15 cellular contexts compared by ENCODE assay signal in the genomic region with DNA sequence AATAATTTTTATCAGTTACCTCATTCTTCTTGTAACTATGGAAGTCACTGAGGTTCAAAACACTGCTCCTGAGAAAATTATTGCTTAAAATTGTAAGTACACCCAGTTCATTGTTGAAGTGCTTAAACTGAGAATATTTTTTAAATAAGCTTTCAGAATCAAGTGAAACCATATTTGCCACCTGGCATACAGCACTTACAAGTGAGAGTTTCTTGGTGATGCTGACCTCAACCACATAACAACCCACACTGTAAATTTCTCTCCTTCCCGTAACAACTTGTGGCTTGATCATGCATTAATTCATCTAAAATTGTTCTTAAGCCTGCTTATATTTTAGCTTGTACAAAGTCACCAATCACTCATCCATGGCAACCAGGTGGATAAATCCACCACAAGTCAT. TPM values are rescaled to one million over a fixed set of nuclear protein-coding genes. Genes with fewer than 3 reads are reported as not detected.
DNase-seq lines count a peak whose midpoint lies in the region; ATAC-seq, FAIRE-seq and TF ChIP-seq lines count a peak whose summit lies in the region.
"Had no signal": no experiment of that assay in that cellular context is flagged by ENCODE, and none has a peak within 500 bp of the region (broad histone marks: within the 10 kb centered on the region; RNA-seq: fewer than 3 reads in every experiment).

No MANE protein-coding gene starts in this region.

- H3K9me2 ChIP-seq in SU-DHL-6 (replicated peaks; ENCODE audit: insufficient read depth, low read length): no peaks in the 10 kb centered on the region
- H3K9me2 ChIP-seq: SK-N-SH had no signal

- peak overlapping the region; percentile 33 for H3K9ac ChIP-seq in SU-DHL-6 (ENCODE audit: low read length)
- H3K9ac ChIP-seq: SK-N-SH had no signal

- no peaks in the 10 kb centered on the region for H4K20me1 ChIP-seq in SU-DHL-6 (ENCODE audit: low read depth, low read length)

- ATAC-seq in GM21360 (IDR thresholded peaks at IDR 0.05; ENCODE audit: unreplicated experiment): peak; percentile 59
- peak; percentile 56 for ATAC-seq in HG03060 (IDR thresholded peaks at IDR 0.05; ENCODE audit: low read depth, unreplicated experiment)
- no peak for ATAC-seq in Right ventricle myocardium inferior

- peaks cover 42% of the 10 kb centered on the region for H3F3A ChIP-seq in SU-DHL-6 (ENCODE audit: insufficient read depth)

- peak; percentile 72 for TF ChIP-seq POLR2A in GM12892 (IDR thresholded peaks at IDR 0.05; ENCODE audit: low read depth, low read length)

- peak overlapping the region; percentile 54 for H3K4me2 ChIP-seq in SU-DHL-6 (ENCODE audit: low read depth, low read length, poor library complexity, severe bottlenecking)

- DNase-seq in GM12892 (ENCODE audit: insufficient read length) (no peak), Right ventricle myocardium inferior (ENCODE audit: missing footprints) (no peak), hippocampal formation (lab: John Stamatoyannopoulos, UW) (no peak), NCI-H1092 treated with DMSO at 0.1 percent for 48 hours (lab: John Stamatoyannopoulos, UW) (no peak)
- no peak for DNase-seq in activated CD4-positive, alpha-beta T cell treated with anti-CD3 and anti-CD28 coated beads for 1 hour
- DNase-seq: activated CD8-positive, alpha-beta memory T cell treated with anti-CD3 and anti-CD28 coated beads, Interleukin-2, amount 50 U/mL, for 48 hours; cerebellar nuclear complex; H9; SK-N-SH; stimulated activated CD4-positive, alpha-beta T cell treated with anti-CD3 and anti-CD28 coated beads, Interleukin-12 subunit alpha, Interleukin-12 subunit beta, amount 100 ng/mL, for 4 hours had no signal

- H3K9me3 ChIP-seq in SU-DHL-6 (ENCODE audit: insufficient read depth, low read length): no peaks in the 10 kb centered on the region
- H3K9me3 ChIP-seq: SK-N-SH, suprapubic skin had no signal

- no peaks in the 10 kb centered on the region for H3K79me2 ChIP-seq in SU-DHL-6 (ENCODE audit: insufficient read depth, low read length)

- H2AFZ ChIP-seq in SU-DHL-6 (ENCODE audit: low read depth, low read length, severe bottlenecking): peak overlapping the region; percentile 11

- peak overlapping the region; percentile 33 for H3K4me3 ChIP-seq in SU-DHL-6 (ENCODE audit: insufficient read depth, low read length, poor library complexity, severe bottlenecking)
- H3K4me3 ChIP-seq: suprapubic skin had no signal

- no peaks in the 10 kb centered on the region for H3K36me3 ChIP-seq in SU-DHL-6 (ENCODE audit: low read length)
- H3K36me3 ChIP-seq: suprapubic skin had no signal

- no peaks in the 10 kb centered on the region for H3K27me3 ChIP-seq in SU-DHL-6 (ENCODE audit: low read length)
- H3K27me3 ChIP-seq: suprapubic skin had no signal

- no peak for TF ChIP-seq CTCF in SU-DHL-6 (IDR thresholded peaks at IDR 0.05; ENCODE audit: insufficient read depth, low read length, poor library complexity, severe bottlenecking)

- intact Hi-C loops in Right ventricle myocardium inferior (cut with DNase I): no loop called here

- peak overlapping the region; percentile 82 for H3K27ac ChIP-seq in SU-DHL-6 (ENCODE audit: low read depth, low read length)
- H3K27ac ChIP-seq: suprapubic skin had no signal

- FAIRE-seq in GM12892 (lab: Jason Lieb, UNC): no peak
- FAIRE-seq: frontal cortex had no signal

RNA-seq across cellular contexts. Expression of a gene that starts 34.0 kb away (rescaled TPM):
- 11.4 TPM for polyA plus RNA-seq in GM12892 (2012; ENCODE audit: missing spikeins)
- total RNA-seq in Right ventricle myocardium inferior: 14.3 TPM
